1 cellular context compared by ENCODE assay signal in the genomic region with DNA sequence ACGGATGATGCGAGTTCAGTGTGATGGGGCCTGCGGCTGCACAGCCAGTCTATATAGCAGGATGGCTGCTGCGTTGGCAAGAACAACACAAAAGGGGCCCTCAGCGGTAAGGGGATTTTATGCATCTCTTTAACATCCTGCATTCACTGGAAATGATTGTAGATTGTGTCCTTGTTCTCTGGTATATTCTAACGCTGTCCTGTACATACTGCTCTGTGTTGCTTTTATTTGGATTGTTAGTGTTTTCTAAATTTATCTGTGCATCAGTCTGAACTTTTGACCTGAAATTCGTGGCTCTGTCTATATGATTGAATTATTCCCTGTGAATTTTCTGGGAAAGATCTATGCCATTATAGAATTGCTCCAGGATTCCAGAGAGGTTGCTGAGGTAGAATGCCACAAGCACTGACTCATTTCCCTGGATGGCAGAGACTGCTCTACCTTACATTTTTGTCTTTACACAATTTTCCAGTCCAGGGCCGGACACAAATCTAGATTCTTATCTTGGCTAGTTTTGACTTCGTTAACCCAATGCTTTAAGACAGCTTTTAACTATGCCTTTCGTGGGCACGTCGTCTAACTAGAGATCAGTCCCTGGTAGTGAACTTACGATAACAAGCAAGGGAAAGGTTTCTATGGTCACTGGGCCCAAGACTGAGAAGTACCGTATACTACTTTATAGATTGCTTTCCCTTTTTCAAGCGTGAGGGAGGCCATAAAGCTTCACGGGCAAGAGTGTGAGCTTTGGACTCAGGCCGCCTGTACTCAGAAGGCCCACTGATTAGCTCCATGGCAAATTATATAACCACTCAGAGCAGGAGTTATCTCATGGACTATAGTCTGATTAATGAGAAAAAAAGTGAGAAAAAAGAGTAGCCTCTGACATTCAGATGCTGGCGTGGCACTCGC.
TF ChIP-seq lines count a peak whose summit lies in the region.

A gene with protein sequence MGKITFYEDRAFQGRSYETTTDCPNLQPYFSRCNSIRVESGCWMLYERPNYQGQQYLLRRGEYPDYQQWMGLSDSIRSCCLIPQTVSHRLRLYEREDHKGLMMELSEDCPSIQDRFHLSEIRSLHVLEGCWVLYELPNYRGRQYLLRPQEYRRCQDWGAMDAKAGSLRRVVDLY (minus strand): TSS at position 25 of the 909 bp plus-strand sequence. CDS start 36 bp downstream, outside the sequence.

TF ChIP-seq in HepG2, 621 proteins besides CTCF, POLR2A, EP300 and RAD21 (continued from another document and continues in another):
- TF ChIP-seq, protein P1, sequence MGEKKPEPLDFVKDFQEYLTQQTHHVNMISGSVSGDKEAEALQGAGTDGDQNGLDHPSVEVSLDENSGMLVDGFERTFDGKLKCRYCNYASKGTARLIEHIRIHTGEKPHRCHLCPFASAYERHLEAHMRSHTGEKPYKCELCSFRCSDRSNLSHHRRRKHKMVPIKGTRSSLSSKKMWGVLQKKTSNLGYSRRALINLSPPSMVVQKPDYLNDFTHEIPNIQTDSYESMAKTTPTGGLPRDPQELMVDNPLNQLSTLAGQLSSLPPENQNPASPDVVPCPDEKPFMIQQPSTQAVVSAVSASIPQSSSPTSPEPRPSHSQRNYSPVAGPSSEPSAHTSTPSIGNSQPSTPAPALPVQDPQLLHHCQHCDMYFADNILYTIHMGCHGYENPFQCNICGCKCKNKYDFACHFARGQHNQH (CRISPR knock-in tag; IDR thresholded peaks at IDR 0.05) = peak; percentile 70; the same call in 1 of the 2 replicates
- TF ChIP-seq ZFAT (CRISPR knock-in tag; conservative IDR thresholded peaks at IDR 0.05) (no peak), TMF1 (CRISPR knock-in tag; IDR thresholded peaks at IDR 0.05; ENCODE audit: low read depth) (peak; percentile 47; the same call in 1 of the 2 replicates), SAP130 (CRISPR knock-in tag; IDR thresholded peaks at IDR 0.05; ENCODE audit: low read depth) (peak; percentile 56), ATF1 (CRISPR knock-in tag; IDR thresholded peaks at IDR 0.05) (no peak), ZSCAN31 (CRISPR knock-in tag; IDR thresholded peaks at IDR 0.05; ENCODE audit: low read depth) (0 out of 2 replicates have a peak, but pooled peaks have one; percentile 50), MTF1 (CRISPR knock-in tag; IDR thresholded peaks at IDR 0.05) (no peak), HNF4A (CRISPR knock-in tag; IDR thresholded peaks at IDR 0.05) (peak; percentile 96), RBFOX2 (IDR thresholded peaks at IDR 0.05; ENCODE audit: low read depth, low read length) (peak; percentile 45; the same call in 1 of the 2 replicates), ZNF225 (CRISPR knock-in tag; IDR thresholded peaks at IDR 0.05) (no peak), ZNF577 (CRISPR knock-in tag; IDR thresholded peaks at IDR 0.05; ENCODE audit: borderline replicate concordance, low read depth) (no peak), AHR (CRISPR knock-in tag; IDR thresholded peaks at IDR 0.05) (no peak; the same call in 1 of the 2 replicates), CHD4 (IDR thresholded peaks at IDR 0.05; ENCODE audit: borderline replicate concordance, low read length) (0 out of 2 replicates have a peak, but pooled peaks have one; percentile 31), NFKBIZ (CRISPR knock-in tag; IDR thresholded peaks at IDR 0.05) (peak; percentile 72), ZNF644 (CRISPR knock-in tag; IDR thresholded peaks at IDR 0.05; ENCODE audit: low read depth) (peak; percentile 72; the same call in 1 of the 2 replicates), ZNF468 (CRISPR knock-in tag; IDR thresholded peaks at IDR 0.05) (no peak), ZNF709 (CRISPR knock-in tag; IDR thresholded peaks at IDR 0.05) (peak; percentile 54; the same call in 1 of the 2 replicates), ZNF282 (IDR thresholded peaks at IDR 0.05; ENCODE audit: partially characterized antibody) (no peak), IRF2 (CRISPR knock-in tag; IDR thresholded peaks at IDR 0.05) (peak; percentile 73), RXRA (CRISPR knock-in tag; IDR thresholded peaks at IDR 0.05) (peak; percentile 21; the same call in 1 of the 2 replicates), FOXP1 (IDR thresholded peaks at IDR 0.05) (no peak), FOXP1 (CRISPR knock-in tag; IDR thresholded peaks at IDR 0.05) (no peak), TARDBP (CRISPR knock-in tag; IDR thresholded peaks at IDR 0.05) (peak; percentile 52; the same call in 1 of the 2 replicates), HOXA3 (CRISPR knock-in tag; IDR thresholded peaks at IDR 0.05) (peak; percentile 62; the same call in 1 of the 2 replicates), RNF2 (conservative IDR thresholded peaks at IDR 0.05; ENCODE audit: low read depth) (no peak), HOXD1 (CRISPR knock-in tag; IDR thresholded peaks at IDR 0.05) (no peak), KDM6A (CRISPR knock-in tag; IDR thresholded peaks at IDR 0.05; ENCODE audit: low read depth) (peak; percentile 64; the same call in 1 of the 2 replicates), ZNF782 (CRISPR knock-in tag; IDR thresholded peaks at IDR 0.05; ENCODE audit: borderline replicate concordance) (no peak)
- TF ChIP-seq, protein P2, sequence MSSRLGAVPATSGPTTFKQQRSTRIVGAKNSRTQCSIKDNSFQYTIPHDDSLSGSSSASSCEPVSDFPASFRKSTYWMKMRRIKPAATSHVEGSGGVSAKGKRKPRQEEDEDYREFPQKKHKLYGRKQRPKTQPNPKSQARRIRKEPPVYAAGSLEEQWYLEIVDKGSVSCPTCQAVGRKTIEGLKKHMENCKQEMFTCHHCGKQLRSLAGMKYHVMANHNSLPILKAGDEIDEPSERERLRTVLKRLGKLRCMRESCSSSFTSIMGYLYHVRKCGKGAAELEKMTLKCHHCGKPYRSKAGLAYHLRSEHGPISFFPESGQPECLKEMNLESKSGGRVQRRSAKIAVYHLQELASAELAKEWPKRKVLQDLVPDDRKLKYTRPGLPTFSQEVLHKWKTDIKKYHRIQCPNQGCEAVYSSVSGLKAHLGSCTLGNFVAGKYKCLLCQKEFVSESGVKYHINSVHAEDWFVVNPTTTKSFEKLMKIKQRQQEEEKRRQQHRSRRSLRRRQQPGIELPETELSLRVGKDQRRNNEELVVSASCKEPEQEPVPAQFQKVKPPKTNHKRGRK (CRISPR knock-in tag; IDR thresholded peaks at IDR 0.05) = no peak
- TF ChIP-seq, protein P3, sequence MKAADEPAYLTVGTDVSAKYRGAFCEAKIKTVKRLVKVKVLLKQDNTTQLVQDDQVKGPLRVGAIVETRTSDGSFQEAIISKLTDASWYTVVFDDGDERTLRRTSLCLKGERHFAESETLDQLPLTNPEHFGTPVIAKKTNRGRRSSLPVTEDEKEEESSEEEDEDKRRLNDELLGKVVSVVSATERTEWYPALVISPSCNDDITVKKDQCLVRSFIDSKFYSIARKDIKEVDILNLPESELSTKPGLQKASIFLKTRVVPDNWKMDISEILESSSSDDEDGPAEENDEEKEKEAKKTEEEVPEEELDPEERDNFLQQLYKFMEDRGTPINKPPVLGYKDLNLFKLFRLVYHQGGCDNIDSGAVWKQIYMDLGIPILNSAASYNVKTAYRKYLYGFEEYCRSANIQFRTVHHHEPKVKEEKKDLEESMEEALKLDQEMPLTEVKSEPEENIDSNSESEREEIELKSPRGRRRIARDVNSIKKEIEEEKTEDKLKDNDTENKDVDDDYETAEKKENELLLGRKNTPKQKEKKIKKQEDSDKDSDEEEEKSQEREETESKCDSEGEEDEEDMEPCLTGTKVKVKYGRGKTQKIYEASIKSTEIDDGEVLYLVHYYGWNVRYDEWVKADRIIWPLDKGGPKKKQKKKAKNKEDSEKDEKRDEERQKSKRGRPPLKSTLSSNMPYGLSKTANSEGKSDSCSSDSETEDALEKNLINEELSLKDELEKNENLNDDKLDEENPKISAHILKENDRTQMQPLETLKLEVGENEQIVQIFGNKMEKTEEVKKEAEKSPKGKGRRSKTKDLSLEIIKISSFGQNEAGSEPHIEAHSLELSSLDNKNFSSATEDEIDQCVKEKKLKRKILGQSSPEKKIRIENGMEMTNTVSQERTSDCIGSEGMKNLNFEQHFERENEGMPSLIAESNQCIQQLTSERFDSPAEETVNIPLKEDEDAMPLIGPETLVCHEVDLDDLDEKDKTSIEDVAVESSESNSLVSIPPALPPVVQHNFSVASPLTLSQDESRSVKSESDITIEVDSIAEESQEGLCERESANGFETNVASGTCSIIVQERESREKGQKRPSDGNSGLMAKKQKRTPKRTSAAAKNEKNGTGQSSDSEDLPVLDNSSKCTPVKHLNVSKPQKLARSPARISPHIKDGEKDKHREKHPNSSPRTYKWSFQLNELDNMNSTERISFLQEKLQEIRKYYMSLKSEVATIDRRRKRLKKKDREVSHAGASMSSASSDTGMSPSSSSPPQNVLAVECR (CRISPR knock-in tag; IDR thresholded peaks at IDR 0.05; ENCODE audit: borderline replicate concordance) = peak; percentile 61; the same call in 1 of the 2 replicates
- TF ChIP-seq, protein P4, sequence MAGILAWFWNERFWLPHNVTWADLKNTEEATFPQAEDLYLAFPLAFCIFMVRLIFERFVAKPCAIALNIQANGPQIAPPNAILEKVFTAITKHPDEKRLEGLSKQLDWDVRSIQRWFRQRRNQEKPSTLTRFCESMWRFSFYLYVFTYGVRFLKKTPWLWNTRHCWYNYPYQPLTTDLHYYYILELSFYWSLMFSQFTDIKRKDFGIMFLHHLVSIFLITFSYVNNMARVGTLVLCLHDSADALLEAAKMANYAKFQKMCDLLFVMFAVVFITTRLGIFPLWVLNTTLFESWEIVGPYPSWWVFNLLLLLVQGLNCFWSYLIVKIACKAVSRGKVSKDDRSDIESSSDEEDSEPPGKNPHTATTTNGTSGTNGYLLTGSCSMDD (CRISPR knock-in tag; IDR thresholded peaks at IDR 0.05) = no peak
- TF ChIP-seq, protein P5, sequence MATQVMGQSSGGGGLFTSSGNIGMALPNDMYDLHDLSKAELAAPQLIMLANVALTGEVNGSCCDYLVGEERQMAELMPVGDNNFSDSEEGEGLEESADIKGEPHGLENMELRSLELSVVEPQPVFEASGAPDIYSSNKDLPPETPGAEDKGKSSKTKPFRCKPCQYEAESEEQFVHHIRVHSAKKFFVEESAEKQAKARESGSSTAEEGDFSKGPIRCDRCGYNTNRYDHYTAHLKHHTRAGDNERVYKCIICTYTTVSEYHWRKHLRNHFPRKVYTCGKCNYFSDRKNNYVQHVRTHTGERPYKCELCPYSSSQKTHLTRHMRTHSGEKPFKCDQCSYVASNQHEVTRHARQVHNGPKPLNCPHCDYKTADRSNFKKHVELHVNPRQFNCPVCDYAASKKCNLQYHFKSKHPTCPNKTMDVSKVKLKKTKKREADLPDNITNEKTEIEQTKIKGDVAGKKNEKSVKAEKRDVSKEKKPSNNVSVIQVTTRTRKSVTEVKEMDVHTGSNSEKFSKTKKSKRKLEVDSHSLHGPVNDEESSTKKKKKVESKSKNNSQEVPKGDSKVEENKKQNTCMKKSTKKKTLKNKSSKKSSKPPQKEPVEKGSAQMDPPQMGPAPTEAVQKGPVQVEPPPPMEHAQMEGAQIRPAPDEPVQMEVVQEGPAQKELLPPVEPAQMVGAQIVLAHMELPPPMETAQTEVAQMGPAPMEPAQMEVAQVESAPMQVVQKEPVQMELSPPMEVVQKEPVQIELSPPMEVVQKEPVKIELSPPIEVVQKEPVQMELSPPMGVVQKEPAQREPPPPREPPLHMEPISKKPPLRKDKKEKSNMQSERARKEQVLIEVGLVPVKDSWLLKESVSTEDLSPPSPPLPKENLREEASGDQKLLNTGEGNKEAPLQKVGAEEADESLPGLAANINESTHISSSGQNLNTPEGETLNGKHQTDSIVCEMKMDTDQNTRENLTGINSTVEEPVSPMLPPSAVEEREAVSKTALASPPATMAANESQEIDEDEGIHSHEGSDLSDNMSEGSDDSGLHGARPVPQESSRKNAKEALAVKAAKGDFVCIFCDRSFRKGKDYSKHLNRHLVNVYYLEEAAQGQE (IDR thresholded peaks at IDR 0.05; ENCODE audit: borderline replicate concordance in 1 of 2, low read depth in 1 of 2, low read length in 2 of 2) = 0 out of 4 replicates have a peak, but pooled peaks of 1 of the 2 experiments have one; percentile 50
- TF ChIP-seq, protein P6, sequence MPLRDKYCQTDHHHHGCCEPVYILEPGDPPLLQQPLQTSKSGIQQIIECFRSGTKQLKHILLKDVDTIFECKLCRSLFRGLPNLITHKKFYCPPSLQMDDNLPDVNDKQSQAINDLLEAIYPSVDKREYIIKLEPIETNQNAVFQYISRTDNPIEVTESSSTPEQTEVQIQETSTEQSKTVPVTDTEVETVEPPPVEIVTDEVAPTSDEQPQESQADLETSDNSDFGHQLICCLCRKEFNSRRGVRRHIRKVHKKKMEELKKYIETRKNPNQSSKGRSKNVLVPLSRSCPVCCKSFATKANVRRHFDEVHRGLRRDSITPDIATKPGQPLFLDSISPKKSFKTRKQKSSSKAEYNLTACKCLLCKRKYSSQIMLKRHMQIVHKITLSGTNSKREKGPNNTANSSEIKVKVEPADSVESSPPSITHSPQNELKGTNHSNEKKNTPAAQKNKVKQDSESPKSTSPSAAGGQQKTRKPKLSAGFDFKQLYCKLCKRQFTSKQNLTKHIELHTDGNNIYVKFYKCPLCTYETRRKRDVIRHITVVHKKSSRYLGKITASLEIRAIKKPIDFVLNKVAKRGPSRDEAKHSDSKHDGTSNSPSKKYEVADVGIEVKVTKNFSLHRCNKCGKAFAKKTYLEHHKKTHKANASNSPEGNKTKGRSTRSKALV (CRISPR knock-in tag; IDR thresholded peaks at IDR 0.05) = peak; percentile 67; the same call in 1 of the 2 replicates
- TF ChIP-seq, protein P7, sequence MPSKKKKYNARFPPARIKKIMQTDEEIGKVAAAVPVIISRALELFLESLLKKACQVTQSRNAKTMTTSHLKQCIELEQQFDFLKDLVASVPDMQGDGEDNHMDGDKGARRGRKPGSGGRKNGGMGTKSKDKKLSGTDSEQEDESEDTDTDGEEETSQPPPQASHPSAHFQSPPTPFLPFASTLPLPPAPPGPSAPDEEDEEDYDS (CRISPR knock-in tag; IDR thresholded peaks at IDR 0.05) = no peak
- TF ChIP-seq, protein P8, sequence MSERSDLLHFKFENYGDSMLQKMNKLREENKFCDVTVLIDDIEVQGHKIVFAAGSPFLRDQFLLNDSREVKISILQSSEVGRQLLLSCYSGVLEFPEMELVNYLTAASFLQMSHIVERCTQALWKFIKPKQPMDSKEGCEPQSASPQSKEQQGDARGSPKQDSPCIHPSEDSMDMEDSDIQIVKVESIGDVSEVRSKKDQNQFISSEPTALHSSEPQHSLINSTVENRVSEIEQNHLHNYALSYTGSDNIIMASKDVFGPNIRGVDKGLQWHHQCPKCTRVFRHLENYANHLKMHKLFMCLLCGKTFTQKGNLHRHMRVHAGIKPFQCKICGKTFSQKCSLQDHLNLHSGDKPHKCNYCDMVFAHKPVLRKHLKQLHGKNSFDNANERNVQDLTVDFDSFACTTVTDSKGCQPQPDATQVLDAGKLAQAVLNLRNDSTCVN (CRISPR knock-in tag; IDR thresholded peaks at IDR 0.05; ENCODE audit: borderline replicate concordance) = peak; percentile 57; the same call in 1 of the 2 replicates
